8 cellular contexts compared by ENCODE assay signal in the genomic region with DNA sequence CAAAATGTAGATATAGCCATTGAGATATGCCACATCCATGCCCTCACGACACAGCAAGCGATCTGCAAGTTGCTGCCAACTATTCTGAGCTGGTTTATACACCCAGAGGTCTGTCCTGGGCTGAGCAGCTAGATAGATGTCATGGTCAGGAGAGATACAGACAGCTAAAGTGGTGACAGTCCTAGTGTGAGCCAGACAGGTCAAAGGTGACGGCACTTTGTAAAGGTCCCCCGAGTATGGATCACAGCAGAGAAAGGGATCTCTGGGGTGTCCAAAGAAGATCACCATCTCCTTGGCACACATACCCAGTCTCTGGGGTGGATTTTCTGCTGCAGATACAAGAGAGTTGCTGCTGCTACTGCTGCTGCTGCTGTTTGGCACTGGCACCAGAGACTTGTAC. TPM values are rescaled to one million over a fixed set of nuclear protein-coding genes. Genes with fewer than 3 reads are reported as not detected.
DNase-seq lines count a peak whose midpoint lies in the region; ATAC-seq and TF ChIP-seq lines count a peak whose summit lies in the region.
"Not testable (repeated sequence)": the region's sequence is repeated elsewhere in the genome, so short reads cannot be mapped to it uniquely, and the experiment has no call there.

No MANE protein-coding gene starts in this region.

- ATAC-seq in right cardiac atrium: not testable (repeated sequence)

- H3K27me3 ChIP-seq in HUES48 (ENCODE audit: control insufficient read depth, insufficient read depth, low read length); SU-DHL-6 (ENCODE audit: low read length); mammary epithelial cell (ENCODE audit: insufficient read depth, low read length); right cardiac atrium (ENCODE audit: control insufficient read depth, insufficient read depth); stomach smooth muscle (ENCODE audit: control insufficient read depth in 1 of 2, insufficient read depth in 2 of 2, low read length in 2 of 2): not testable (repeated sequence)

- H3K27me3 Mint-ChIP-seq in nephron (ENCODE audit: low read depth): not testable (repeated sequence)

- H3K9me2 ChIP-seq in SU-DHL-6 (replicated peaks; ENCODE audit: insufficient read depth, low read length): not testable (repeated sequence)

- peak overlapping the region; percentile 95 to 100 (median 99) for H3K4me3 Mint-ChIP-seq in nephron

- H3F3A ChIP-seq in SU-DHL-6 (ENCODE audit: insufficient read depth): not testable (repeated sequence)

- H3K4me3 ChIP-seq in HUES48 (ENCODE audit: low read depth, low read length): peak overlapping the region; percentile 42; the same call in 1 of the 2 replicates
- peak overlapping the region; percentile 57 for H3K4me3 ChIP-seq in SU-DHL-6 (ENCODE audit: insufficient read depth, low read length, poor library complexity, severe bottlenecking)
- not testable (repeated sequence) for H3K4me3 ChIP-seq in mammary epithelial cell (replicated peaks in 1 of 3; ENCODE audit: insufficient read depth in 1 of 3, low read depth in 2 of 3, low read length in 3 of 3); right cardiac atrium (ENCODE audit: low read length)
- peak overlapping the region; percentile 76 to 89 for H3K4me3 ChIP-seq in stomach smooth muscle (ENCODE audit: low read length in 2 of 2)

- not testable (repeated sequence) for BruUV-seq in mammary epithelial cell (replicated peaks; lab: Mats Ljungman, UMichigan)

- peak overlapping the region; percentile 97 for H3K4me2 ChIP-seq in SU-DHL-6 (ENCODE audit: low read depth, low read length, poor library complexity, severe bottlenecking)
- peak overlapping the region; percentile 43 for H3K4me2 ChIP-seq in mammary epithelial cell (ENCODE audit: insufficient read depth, low read depth, low read length)

- H3K9me3 ChIP-seq in HUES48 (ENCODE audit: control insufficient read depth, insufficient read depth, low read length); SU-DHL-6 (ENCODE audit: insufficient read depth, low read length); mammary epithelial cell (replicated peaks; ENCODE audit: insufficient read depth, low read length); right cardiac atrium (ENCODE audit: control insufficient read depth, low read length); stomach smooth muscle (ENCODE audit: control insufficient read depth in 2 of 2, low read length in 2 of 2): not testable (repeated sequence)

- H3K36me3 Mint-ChIP-seq in nephron (ENCODE audit: low read depth): peaks cover 25% of the 10 kb centered on the region

- H3K4me1 Mint-ChIP-seq in nephron: peaks cover 39% of the 10 kb centered on the region

- peak; percentile 24 to 30 for DNase-seq in activated T-cell treated with anti-CD3 and anti-CD28 coated beads, Interleukin-2, amount 50 U/mL, for 48 hours
- not testable (repeated sequence) for DNase-seq in mammary epithelial cell, right cardiac atrium

- WGBS in mammary epithelial cell (ENCODE audit: low coverage, missing lambda C conversion rate): no CpG with 5 or more reads among the region's 4 CpGs
- 64% methylated on average over 4 of the region's 4 CpGs for WGBS in right cardiac atrium

- H3K36me3 ChIP-seq in HUES48 (ENCODE audit: control insufficient read depth, insufficient read depth, low read length): peaks cover 12% of the 10 kb centered on the region; the same call in 1 of the 2 replicates
- peaks cover 11% of the 10 kb centered on the region for H3K36me3 ChIP-seq in SU-DHL-6 (ENCODE audit: low read length)
- not testable (repeated sequence) for H3K36me3 ChIP-seq in mammary epithelial cell (ENCODE audit: insufficient read depth, low read length); stomach smooth muscle (ENCODE audit: control insufficient read depth in 2 of 2, insufficient read depth in 2 of 2, low read length in 2 of 2)

- in situ Hi-C loops in mammary epithelial cell (cut with MboI; ENCODE audit: low sequenced_read_pairs in 2 of 2): loop anchor here (5.0 to 10.0 kb wide), 2 partner anchors 61 to 64 kb away; partner anchors contain the start of gene KBTBD7 (in 2 of the 2)

- H2AFZ ChIP-seq in SU-DHL-6 (ENCODE audit: low read depth, low read length, severe bottlenecking); mammary epithelial cell (ENCODE audit: low read depth, low read length): not testable (repeated sequence)

- intact Hi-C loops in mammary epithelial cell (cut with micrococcal nuclease) (loop anchor here (5.0 to 10.0 kb wide), 2 partner anchors 54 to 184 kb away; partner anchors contain the start of gene NAA16), right cardiac atrium (cut with DNase I) (loop anchor here (5.0 to 10.0 kb wide), 2 partner anchors 61 to 64 kb away; partner anchors contain the start of gene KBTBD7 (in 4 of the 4))

- CTCF ChIA-PET in mammary epithelial cell (lab: Charles Lee; ENCODE audit: low non-redundant PET): not testable (repeated sequence)

- not testable (repeated sequence) for H3K9me3 Mint-ChIP-seq in nephron

- not testable (repeated sequence) for H3K9ac ChIP-seq in HUES48 (ENCODE audit: low read depth, low read length); mammary epithelial cell (ENCODE audit: insufficient read depth, low read length); stomach smooth muscle (ENCODE audit: low read length in 2 of 2)
- H3K9ac ChIP-seq in SU-DHL-6 (ENCODE audit: low read length): peak overlapping the region; percentile 64

- peaks cover 11% of the 10 kb centered on the region for H3K4me1 ChIP-seq in HUES48 (ENCODE audit: control insufficient read depth, insufficient read depth, low read length)
- H3K4me1 ChIP-seq in mammary epithelial cell (ENCODE audit: insufficient read depth, low read length): not testable (repeated sequence)
- H3K4me1 ChIP-seq in right cardiac atrium (ENCODE audit: control insufficient read depth, insufficient read depth, low read length): peaks cover 11% of the 10 kb centered on the region
- peaks cover 29% of the 10 kb centered on the region for H3K4me1 ChIP-seq in stomach smooth muscle (ENCODE audit: control insufficient read depth, insufficient read depth, low read length)

- H4K20me1 ChIP-seq in SU-DHL-6 (ENCODE audit: low read depth, low read length); mammary epithelial cell (ENCODE audit: insufficient read depth, low read length): not testable (repeated sequence)

- H3K27ac Mint-ChIP-seq in nephron: peak overlapping the region in 2 of 3 experiments; percentile 20 to 28

- not testable (repeated sequence) for TF ChIP-seq CTCF in C4-2B (conservative IDR thresholded peaks at IDR 0.05); SU-DHL-6 (IDR thresholded peaks at IDR 0.05; ENCODE audit: insufficient read depth, low read length, poor library complexity, severe bottlenecking); mammary epithelial cell (conservative IDR thresholded peaks at IDR 0.05 in 1 of 2, IDR thresholded peaks at IDR 0.05 in 1 of 2; ENCODE audit: extremely low read depth in 1 of 2, insufficient read depth in 1 of 2, low read depth in 1 of 2, low read length in 2 of 2); nephron (IDR thresholded peaks at IDR 0.05; ENCODE audit: unreplicated experiment in 3 of 3)

- H3K27ac ChIP-seq in C4-2B: peak overlapping the region; percentile 77; the same call in 1 of the 2 replicates
- not testable (repeated sequence) for H3K27ac ChIP-seq in HUES48 (ENCODE audit: low read depth, low read length); mammary epithelial cell (ENCODE audit: insufficient read depth, low read depth, low read length); stomach smooth muscle (ENCODE audit: low read length)
- peak overlapping the region; percentile 18; the same call in 1 of the 2 replicates for H3K27ac ChIP-seq in SU-DHL-6 (ENCODE audit: low read depth, low read length)
- H3K27ac ChIP-seq in right cardiac atrium (ENCODE audit: low read length): peak overlapping the region; percentile 55

- dilution Hi-C loops in mammary epithelial cell (cut with HindIII; ENCODE audit: low sequenced_read_pairs): not testable (repeated sequence)

- H3K79me2 ChIP-seq in SU-DHL-6 (ENCODE audit: insufficient read depth, low read length): peaks cover 60% of the 10 kb centered on the region
- H3K79me2 ChIP-seq in mammary epithelial cell (ENCODE audit: insufficient read depth, low read length): peaks cover 53% of the 10 kb centered on the region

RNA-seq across cellular contexts. Expression of gene KBTBD6, which starts 1.4 kb away (rescaled TPM):
- total RNA-seq in mammary epithelial cell: 10 to 100 TPM in 1 of 2 donors, 1 to 10 TPM in 1; 8.2 to 11.2 TPM
- 6.9 TPM for polyA plus RNA-seq in mammary epithelial cell
- 30.0 TPM for polyA minus RNA-seq in mammary epithelial cell
- 10 to 100 TPM in 3 of 4 donors, 1 to 10 TPM in 1; 8.7 to 15.7 (median 14.2) TPM for total RNA-seq in right cardiac atrium
- 6.6 TPM for polyA plus RNA-seq in right cardiac atrium
